21 cellular contexts compared by ENCODE assay signal in the genomic region with DNA sequence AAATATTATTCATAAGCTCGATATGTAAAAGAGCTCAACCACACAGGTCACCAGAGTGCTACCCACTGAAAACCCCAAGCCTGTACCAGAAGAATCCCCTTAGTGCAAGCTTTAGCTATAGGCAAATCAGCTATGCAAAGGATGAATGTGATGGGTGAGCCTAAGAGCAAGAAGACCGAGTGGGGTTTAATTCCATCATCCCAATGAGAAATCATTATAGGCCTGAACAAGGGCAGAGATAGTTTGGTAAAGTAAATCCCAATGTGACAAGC. TPM values are rescaled to one million over a fixed set of nuclear protein-coding genes. Genes with fewer than 3 reads are reported as not detected.
DNase-seq lines count a peak whose midpoint lies in the region; ATAC-seq and TF ChIP-seq lines count a peak whose summit lies in the region.
"Had no signal": no experiment of that assay in that cellular context is flagged by ENCODE, and none has a peak within 500 bp of the region (broad histone marks: within the 10 kb centered on the region; RNA-seq: fewer than 3 reads in every experiment).

No MANE protein-coding gene starts in this region.

- intact Hi-C loops in natural killer cell (cut with micrococcal nuclease), result no loop called here
- intact Hi-C loops in sigmoid colon (cut with DNase I), result no loop called here

- ATAC-seq in GM18868 (IDR thresholded peaks at IDR 0.05; ENCODE audit: unreplicated experiment), result peak; percentile 27
- ATAC-seq in GM21529 (IDR thresholded peaks at IDR 0.05; ENCODE audit: unreplicated experiment), result peak; percentile 49
- ATAC-seq in HG03045 (IDR thresholded peaks at IDR 0.05; ENCODE audit: unreplicated experiment), result peak; percentile 54
- peak; percentile 61 for ATAC-seq in stimulated activated memory B cell treated with anti-CD40 and anti-IgM and Interleukin-4, amounts not matched to agents 10 μg/mL and 1 μg/mL and 100 μg/mL, for 72 hours
- ATAC-seq in natural killer cell, result no peak
- ATAC-seq: activated CD8-positive, alpha-beta T cell treated with anti-CD3 and anti-CD28 coated beads, Interleukin-2, amount 10 ng/mL, durations not matched to agents 7 days and 5 days; pancreas; T-helper 17 cell had no signal

- H3K27ac ChIP-seq in Peyer's patch, result no peak overlapping the region
- no peak overlapping the region for H3K27ac ChIP-seq in sigmoid colon
- H3K27ac ChIP-seq: hepatocyte, pancreas, PC-9, SJSA1 had no signal

- H3K36me3 Mint-ChIP-seq in stimulated activated memory B cell treated with anti-CD40 and anti-IgM and Interleukin-4, amounts not matched to agents 10 μg/mL and 1 μg/mL and 100 μg/mL, for 72 hours, result no peaks in the 10 kb centered on the region
- no peaks in the 10 kb centered on the region for H3K36me3 Mint-ChIP-seq in natural killer cell

- H3K4me3 Mint-ChIP-seq in stimulated activated memory B cell treated with anti-CD40 and anti-IgM and Interleukin-4, amounts not matched to agents 10 μg/mL and 1 μg/mL and 100 μg/mL, for 72 hours, result no peak overlapping the region
- no peak overlapping the region for H3K4me3 Mint-ChIP-seq in natural killer cell
- H3K4me3 Mint-ChIP-seq: activated CD8-positive, alpha-beta T cell treated with anti-CD3 and anti-CD28 coated beads, Interleukin-2, amount 10 ng/mL, durations not matched to agents 7 days and 5 days; activated T-cell treated with anti-CD3 and anti-CD28 coated beads, Interleukin-2, amount 50 U/mL, for 72 hours; T-helper 17 cell had no signal

- H3K4me1 Mint-ChIP-seq in stimulated activated memory B cell treated with anti-CD40 and anti-IgM and Interleukin-4, amounts not matched to agents 10 μg/mL and 1 μg/mL and 100 μg/mL, for 72 hours, result no peaks in the 10 kb centered on the region
- H3K4me1 Mint-ChIP-seq in natural killer cell, result no peaks in the 10 kb centered on the region
- H3K4me1 Mint-ChIP-seq: T-helper 17 cell had no signal

- DNase-seq in Peyer's patch (no peak), natural killer cell (no peak), NCI-H2029 (lab: John Stamatoyannopoulos, UW) (no peak), sigmoid colon (no peak)
- DNase-seq: activated CD8-positive, alpha-beta T cell treated with anti-CD3 and anti-CD28 coated beads, Interleukin-2, amount 10 ng/mL, durations not matched to agents 7 days and 5 days; activated T-cell treated with anti-CD3 and anti-CD28 coated beads, Interleukin-2, amount 50 U/mL, for 72 hours; DND-41; islet precursor cell; Kasumi-1; NCI-H1092 treated with DMSO at 0.1 percent for 48 hours; NCI-H82; pancreas; PC-9; T-helper 17 cell had no signal

- TF ChIP-seq CTCF in Peyer's patch (IDR thresholded peaks at IDR 0.05) (no peak), natural killer cell (IDR thresholded peaks at IDR 0.05) (no peak), sigmoid colon (IDR thresholded peaks at IDR 0.05) (no peak)

- no peaks in the 10 kb centered on the region for H3K27me3 Mint-ChIP-seq in stimulated activated memory B cell treated with anti-CD40 and anti-IgM and Interleukin-4, amounts not matched to agents 10 μg/mL and 1 μg/mL and 100 μg/mL, for 72 hours
- H3K27me3 Mint-ChIP-seq in natural killer cell (ENCODE audit: low read depth in 2 of 2), result no peaks in the 10 kb centered on the region
- H3K27me3 Mint-ChIP-seq: T-helper 17 cell had no signal

- H3K36me3 ChIP-seq in Peyer's patch, result no peaks in the 10 kb centered on the region
- H3K36me3 ChIP-seq in sigmoid colon, result no peaks in the 10 kb centered on the region
- H3K36me3 ChIP-seq: pancreas, SJSA1 had no signal

- H3K27me3 ChIP-seq in Peyer's patch, result no peaks in the 10 kb centered on the region
- H3K27me3 ChIP-seq in sigmoid colon, result no peaks in the 10 kb centered on the region
- H3K27me3 ChIP-seq: hepatocyte, pancreas, SJSA1 had no signal

- no peaks in the 10 kb centered on the region for H3K9me3 Mint-ChIP-seq in stimulated activated memory B cell treated with anti-CD40 and anti-IgM and Interleukin-4, amounts not matched to agents 10 μg/mL and 1 μg/mL and 100 μg/mL, for 72 hours
- H3K9me3 Mint-ChIP-seq in natural killer cell, result no peaks in the 10 kb centered on the region

- TF ChIP-seq POLR2A in Peyer's patch (IDR thresholded peaks at IDR 0.05) (no peak), sigmoid colon (IDR thresholded peaks at IDR 0.05) (no peak)

- no peak overlapping the region for H3K4me3 ChIP-seq in Peyer's patch
- no peak overlapping the region for H3K4me3 ChIP-seq in sigmoid colon
- H3K4me3 ChIP-seq: hepatocyte, lung, pancreas, PC-9, SJSA1 had no signal

- TF ChIP-seq EP300 in sigmoid colon (IDR thresholded peaks at IDR 0.05), result no peak

- WGBS in sigmoid colon, 2 donors, result 84 to 91% methylated on average over 2 of the region's 2 CpGs

- H3K9me3 ChIP-seq in Peyer's patch (no peaks in the 10 kb centered on the region), sigmoid colon (no peaks in the 10 kb centered on the region)
- H3K9me3 ChIP-seq: pancreas, SJSA1 had no signal

- H3K27ac Mint-ChIP-seq in stimulated activated memory B cell treated with anti-CD40 and anti-IgM and Interleukin-4, amounts not matched to agents 10 μg/mL and 1 μg/mL and 100 μg/mL, for 72 hours, result no peak overlapping the region
- H3K27ac Mint-ChIP-seq in natural killer cell, result no peak overlapping the region
- H3K27ac Mint-ChIP-seq: activated CD8-positive, alpha-beta T cell treated with anti-CD3 and anti-CD28 coated beads, Interleukin-2, amount 10 ng/mL, durations not matched to agents 7 days and 5 days; activated T-cell treated with anti-CD3 and anti-CD28 coated beads, Interleukin-2, amount 50 U/mL, for 72 hours; T-helper 17 cell had no signal

- H3K4me1 ChIP-seq in Peyer's patch (no peaks in the 10 kb centered on the region), sigmoid colon (no peaks in the 10 kb centered on the region)
- H3K4me1 ChIP-seq: SJSA1 had no signal

RNA-seq across cellular contexts. Expression of gene ELOVL7, which starts 21.8 kb away (rescaled TPM):
- total RNA-seq in Peyer's patch (10 to 100 TPM in 3 of 4 donors, 1 to 10 TPM in 1; 5.8 to 77.6 (median 34.3) TPM), natural killer cell (1 to 10 TPM in 2 of 3 donors, under 1 TPM in 1; 0.48 to 4.2 (median 2.6) TPM), sigmoid colon (1 to 10 TPM; 1.4 to 2.7 (median 2.1) TPM)
- polyA plus RNA-seq in sigmoid colon, result 1 to 10 TPM; 1.2 to 8.9 (median 5.5) TPM

Comparison
In these comparisons a context has a peak if more than half of its experiments do, and no peak if none do; other contexts are left out.
1. ATAC-seq: peak in GM18868 (single experiment), GM21529 (single experiment), HG03045 (single experiment) and stimulated activated memory B cell treated with anti-CD40 and anti-IgM and Interleukin-4, amounts not matched to agents 10 μg/mL and 1 μg/mL and 100 μg/mL, for 72 hours (single experiment); none in natural killer cell (0 of 3).